In genomic region chr6:35059606-35060355, GRCh38 we compare ENCODE assay signal across 2 cellular contexts.
TF ChIP-seq lines count a peak whose summit lies in the region.

No MANE protein-coding gene starts in this region.

TF ChIP-seq in SK-N-SH, 30 proteins besides CTCF, POLR2A, EP300 and RAD21 (continued from another document):
- TF ChIP-seq FOXM1 (IDR thresholded peaks at IDR 0.05; ENCODE audit: low read depth) (no peak), MXI1 (IDR thresholded peaks at IDR 0.05; ENCODE audit: low read depth, low read length) (no peak), FOXJ3 (CRISPR knock-in tag; IDR thresholded peaks at IDR 0.05) (no peak), IRF3 (IDR thresholded peaks at IDR 0.05; ENCODE audit: low read depth, low read length) (no peak), POLR2AphosphoS5 (IDR thresholded peaks at IDR 0.05; ENCODE audit: low read depth, low read length) (no peak), RFX5 (IDR thresholded peaks at IDR 0.05; ENCODE audit: low read length) (no peak), EZH2phosphoT487 (IDR thresholded peaks at IDR 0.05; ENCODE audit: borderline replicate concordance, low read depth) (no peak)

TF ChIP-seq in SK-N-SH treated with all-trans-retinoic acid at 6 μM for 48 hours, 23 proteins besides CTCF, POLR2A, EP300 and RAD21 (continued from another document):
- TF ChIP-seq CREB5 (CRISPR knock-in tag; IDR thresholded peaks at IDR 0.05; ENCODE audit: low read depth) (no peak), ZNF70 (CRISPR knock-in tag; IDR thresholded peaks at IDR 0.05) (no peak), TSHZ2 (CRISPR knock-in tag; IDR thresholded peaks at IDR 0.05) (no peak), POU6F1 (CRISPR knock-in tag; IDR thresholded peaks at IDR 0.05; ENCODE audit: borderline replicate concordance, low read depth) (no peak), ZNF565 (CRISPR knock-in tag; conservative IDR thresholded peaks at IDR 0.05; ENCODE audit: low read depth) (no peak)
TF ChIP-seq in SK-N-SH treated with all-trans-retinoic acid at 6 μM for 48 hours: peak in this region for 0.
